Comparison of ENCODE assay signal across 15 cellular contexts in genomic region chr18:69817335-69817935, GRCh38.
A peak's percentile ranks its signal among the peaks of the same experiment; 100 is the strongest.
DNase-seq lines count a peak whose midpoint lies in the region; FAIRE-seq and TF ChIP-seq lines count a peak whose summit lies in the region.
"Had no signal": no experiment of that assay in that cellular context is flagged by ENCODE, and none has a peak within 500 bp of the region (broad histone marks: within the 10 kb centered on the region; RNA-seq: fewer than 3 reads in every experiment).

No MANE protein-coding gene starts in this region.

- H3K27ac ChIP-seq in mammary epithelial cell (ENCODE audit: insufficient read depth, low read depth, low read length) (no peak overlapping the region), prostate gland (no peak overlapping the region)
- H3K27ac ChIP-seq: parathyroid adenoma, testis had no signal

- no peak for FAIRE-seq in GM19239 (lab: Jason Lieb, UNC)
- FAIRE-seq: endothelial cell of umbilical vein had no signal

- H3K9me3 ChIP-seq in mammary epithelial cell (replicated peaks; ENCODE audit: insufficient read depth, low read length) (no peaks in the 10 kb centered on the region), prostate gland (no peaks in the 10 kb centered on the region)
- H3K9me3 ChIP-seq: testis had no signal

- H3K4me1 ChIP-seq in mammary epithelial cell (ENCODE audit: insufficient read depth, low read length) = peaks cover 8% of the 10 kb centered on the region
- H3K4me1 ChIP-seq in prostate gland (replicated peaks) = no peaks in the 10 kb centered on the region
- H3K4me1 ChIP-seq: parathyroid adenoma, testis had no signal

- 55% methylated on average over 5 of the region's 5 CpGs for WGBS in mammary epithelial cell (ENCODE audit: low coverage, missing lambda C conversion rate)
- 66 to 80% methylated on average over 5 of the region's 5 CpGs for WGBS in lower leg skin, 2 donors
- WGBS in prostate gland = 64% methylated on average over 5 of the region's 5 CpGs

- intact Hi-C loops in mammary epithelial cell (cut with micrococcal nuclease) (no loop called here), lower leg skin (cut with DNase I; ENCODE audit: low total_unique reads) (loop anchor here (2.0 kb wide), 1 partner anchor 31 kb away; no protein-coding TSS in a partner anchor), prostate gland (cut with DNase I) (no loop called here)

- no peak for TF ChIP-seq CTCF in mammary epithelial cell (conservative IDR thresholded peaks at IDR 0.05 in 1 of 2, IDR thresholded peaks at IDR 0.05 in 1 of 2; ENCODE audit: extremely low read depth in 1 of 2, insufficient read depth in 1 of 2, low read depth in 1 of 2, low read length in 2 of 2)
- no peak for TF ChIP-seq CTCF in lower leg skin (IDR thresholded peaks at IDR 0.05)
- TF ChIP-seq CTCF in prostate gland (IDR thresholded peaks at IDR 0.05) = no peak

- in situ Hi-C loops in mammary epithelial cell (cut with MboI; ENCODE audit: low sequenced_read_pairs in 2 of 2) = loop anchor here in 1 of 2 donors (25.0 kb wide), 1 partner anchor 645 kb away; no protein-coding TSS in a partner anchor

- dilution Hi-C loops in mammary epithelial cell (cut with HindIII; ENCODE audit: low sequenced_read_pairs) = no loop called here

- no peaks in the 10 kb centered on the region for H4K20me1 ChIP-seq in mammary epithelial cell (ENCODE audit: insufficient read depth, low read length)

- H3K9ac ChIP-seq in mammary epithelial cell (ENCODE audit: insufficient read depth, low read length) = no peak overlapping the region
- H3K9ac ChIP-seq: parathyroid adenoma had no signal

- TF ChIP-seq POLR2A in lower leg skin (IDR thresholded peaks at IDR 0.05) (no peak), prostate gland (IDR thresholded peaks at IDR 0.05) (no peak)

- no peaks in the 10 kb centered on the region for H3K79me2 ChIP-seq in mammary epithelial cell (ENCODE audit: insufficient read depth, low read length)
- H3K79me2 ChIP-seq: parathyroid adenoma had no signal

- CTCF ChIA-PET in mammary epithelial cell (lab: Charles Lee; ENCODE audit: low non-redundant PET) = no interaction called here

- no peaks in the 10 kb centered on the region for H3K27me3 ChIP-seq in mammary epithelial cell (ENCODE audit: insufficient read depth, low read length)
- no peaks in the 10 kb centered on the region for H3K27me3 ChIP-seq in prostate gland (replicated peaks; ENCODE audit: insufficient read depth)
- H3K27me3 ChIP-seq: testis had no signal

- no peak overlapping the region for H3K4me3 ChIP-seq in mammary epithelial cell (replicated peaks in 1 of 3; ENCODE audit: insufficient read depth in 1 of 3, low read depth in 2 of 3, low read length in 3 of 3)
- no peak overlapping the region for H3K4me3 ChIP-seq in lower leg skin (ENCODE audit: low read depth, poor library complexity, severe bottlenecking)
- no peak overlapping the region for H3K4me3 ChIP-seq in prostate gland
- H3K4me3 ChIP-seq: testis had no signal

- H3K36me3 ChIP-seq in mammary epithelial cell (ENCODE audit: insufficient read depth, low read length) = no peaks in the 10 kb centered on the region
- H3K36me3 ChIP-seq in prostate gland = no peaks in the 10 kb centered on the region

- DNase-seq in AG08396 (ENCODE audit: low spot score) (peak; percentile 77), HS-5 (ENCODE audit: low read depth) (peak; percentile 47), mammary epithelial cell (peak; percentile 67), left kidney (ENCODE audit: low read depth, low spot score) (peak; percentile 23), lower leg skin (ENCODE audit: low spot score in 2 of 2) (no peak), prostate gland (ENCODE audit: low spot score) (no peak), GM19239 (ENCODE audit: insufficient read length, low spot score) (no peak), GOT3 (lab: John Stamatoyannopoulos, UW) (no peak)
- DNase-seq: activated CD4-positive, alpha-beta memory T cell treated with anti-CD3 and anti-CD28 coated beads, Interleukin-2, amount 10 ng/mL, durations not matched to agents 7 days and 5 days; central memory CD4-positive, alpha-beta T cell; DMS79; NCI-H524; testis had no signal

- H3K4me2 ChIP-seq in mammary epithelial cell (ENCODE audit: insufficient read depth, low read depth, low read length) = no peak overlapping the region

- no peak overlapping the region for H2AFZ ChIP-seq in mammary epithelial cell (ENCODE audit: low read depth, low read length)
- H2AFZ ChIP-seq: parathyroid adenoma had no signal

- no TSS peak for BruUV-seq in mammary epithelial cell (replicated peaks; lab: Mats Ljungman, UMichigan)

Comparison
In these comparisons a context has a peak if more than half of its experiments do, and no peak if none do; other contexts are left out.
1. DNase-seq: peak in AG08396 (single experiment), HS-5 (single experiment), mammary epithelial cell (single experiment) and left kidney (single experiment); none in lower leg skin (0 of 2), prostate gland (single experiment), GM19239 (single experiment) and GOT3 (single experiment).